Comparison of ENCODE assay signal across 8 cellular contexts in genomic region chr1:67686272-67687197, GRCh38. TPM values are rescaled to one million over a fixed set of nuclear protein-coding genes. Genes with fewer than 3 reads are reported as not detected.
DNase-seq lines count a peak whose midpoint lies in the region; ATAC-seq and TF ChIP-seq lines count a peak whose summit lies in the region.

No MANE protein-coding gene starts in this region.

- no peaks in the 10 kb centered on the region for H3K9me2 ChIP-seq in OCI-LY1 (ENCODE audit: low read depth, low read length)

- H3K27me3 Mint-ChIP-seq in stimulated activated memory B cell treated with anti-CD40 and anti-IgM and Interleukin-4, amounts not matched to agents 10 μg/mL and 1 μg/mL and 100 μg/mL, for 72 hours, result no peaks in the 10 kb centered on the region

- peaks cover 23% of the 10 kb centered on the region for H3K79me2 ChIP-seq in OCI-LY1 (ENCODE audit: insufficient read depth, low read length)

- H3K4me3 Mint-ChIP-seq in stimulated activated memory B cell treated with anti-CD40 and anti-IgM and Interleukin-4, amounts not matched to agents 10 μg/mL and 1 μg/mL and 100 μg/mL, for 72 hours, result peak overlapping the region; percentile 90

- ATAC-seq in GM21423 (IDR thresholded peaks at IDR 0.05; ENCODE audit: unreplicated experiment), result peak; percentile 19
- ATAC-seq in stimulated activated memory B cell treated with anti-CD40 and anti-IgM and Interleukin-4, amounts not matched to agents 10 μg/mL and 1 μg/mL and 100 μg/mL, for 72 hours, result peak; percentile 1

- H3K4me2 ChIP-seq in OCI-LY1 (ENCODE audit: low read length), result peak overlapping the region; percentile 86

- peaks cover 21% of the 10 kb centered on the region for H3F3A ChIP-seq in OCI-LY1 (ENCODE audit: insufficient read depth, low read length)

- H3K36me3 ChIP-seq in HUES48 (ENCODE audit: control insufficient read depth, insufficient read depth, low read length) (peaks cover 19% of the 10 kb centered on the region), OCI-LY1 (ENCODE audit: insufficient read depth, low read length) (peaks cover 56% of the 10 kb centered on the region)

- H3K27ac ChIP-seq in HUES48 (ENCODE audit: low read depth, low read length) (peak overlapping the region; percentile 91), OCI-LY1 (ENCODE audit: low read depth, low read length, poor library complexity, severe bottlenecking) (peak overlapping the region; percentile 82)

- H3K27ac Mint-ChIP-seq in stimulated activated memory B cell treated with anti-CD40 and anti-IgM and Interleukin-4, amounts not matched to agents 10 μg/mL and 1 μg/mL and 100 μg/mL, for 72 hours, result peak overlapping the region; percentile 78

- H3K4me1 ChIP-seq in HUES48 (ENCODE audit: control insufficient read depth, insufficient read depth, low read length), result peaks cover 15% of the 10 kb centered on the region; the same call in 1 of the 2 replicates
- peaks cover 57% of the 10 kb centered on the region for H3K4me1 ChIP-seq in OCI-LY1 (ENCODE audit: insufficient read depth, low read length, severe bottlenecking)

- H3K36me3 Mint-ChIP-seq in stimulated activated memory B cell treated with anti-CD40 and anti-IgM and Interleukin-4, amounts not matched to agents 10 μg/mL and 1 μg/mL and 100 μg/mL, for 72 hours, result peaks cover 12% of the 10 kb centered on the region

- peak; percentile 75 for DNase-seq in D341Med (ENCODE audit: low spot score)
- DNase-seq in activated T-cell treated with anti-CD3 and anti-CD28 coated beads for 4 hours, result peak; percentile 26
- peak; percentile 85 for DNase-seq in epithelial cell of proximal tubule (ENCODE audit: low read depth)
- peak; percentile 84 for DNase-seq in mucosa of gallbladder (ENCODE audit: low spot score)

- H3K9me3 ChIP-seq in HUES48 (ENCODE audit: control insufficient read depth, insufficient read depth, low read length) (no peaks in the 10 kb centered on the region), OCI-LY1 (ENCODE audit: low read length) (no peaks in the 10 kb centered on the region)

- TF ChIP-seq CTCF in OCI-LY1 (IDR thresholded peaks at IDR 0.05; ENCODE audit: low read length) (no peak), epithelial cell of proximal tubule (conservative IDR thresholded peaks at IDR 0.05; ENCODE audit: low read depth, low read length) (no peak)

- peak overlapping the region; percentile 85 for H3K9ac ChIP-seq in HUES48 (ENCODE audit: low read depth, low read length)
- peak overlapping the region; percentile 97 for H3K9ac ChIP-seq in OCI-LY1 (ENCODE audit: low read length)

- H4K20me1 ChIP-seq in OCI-LY1 (ENCODE audit: insufficient read depth, low read length), result no peaks in the 10 kb centered on the region

- H3K4me1 Mint-ChIP-seq in stimulated activated memory B cell treated with anti-CD40 and anti-IgM and Interleukin-4, amounts not matched to agents 10 μg/mL and 1 μg/mL and 100 μg/mL, for 72 hours, result peaks cover 25% of the 10 kb centered on the region

- H3K4me3 ChIP-seq in HUES48 (ENCODE audit: low read depth, low read length), result peak overlapping the region; percentile 98
- peak overlapping the region; percentile 91 for H3K4me3 ChIP-seq in OCI-LY1 (ENCODE audit: low read depth, low read length, poor library complexity, severe bottlenecking)
- H3K4me3 ChIP-seq in epithelial cell of proximal tubule (ENCODE audit: low read depth, low read length), result peak overlapping the region; percentile 95

- no peak overlapping the region for H2AFZ ChIP-seq in OCI-LY1 (ENCODE audit: low read length)

- no peaks in the 10 kb centered on the region for H3K9me3 Mint-ChIP-seq in stimulated activated memory B cell treated with anti-CD40 and anti-IgM and Interleukin-4, amounts not matched to agents 10 μg/mL and 1 μg/mL and 100 μg/mL, for 72 hours

- H3K27me3 ChIP-seq in HUES48 (ENCODE audit: control insufficient read depth, insufficient read depth, low read length) (no peaks in the 10 kb centered on the region), OCI-LY1 (ENCODE audit: insufficient read depth, low read length) (no peaks in the 10 kb centered on the region)

RNA-seq across cellular contexts. Expression of gene GADD45A, which starts 1.5 kb away (rescaled TPM):
- total RNA-seq in epithelial cell of proximal tubule (67.3 and 151 TPM in 2 replicates), mucosa of gallbladder (60.9 TPM)

Comparison
In these comparisons a context has a peak if more than half of its experiments do, and no peak if none do; other contexts are left out.
1. Peak in every context shown above with its lines: DNase-seq, ATAC-seq, H3K4me3 ChIP-seq and H3K27ac ChIP-seq.
2. DNase-seq: peak in every context shown above with its lines; median percentile 85 in epithelial cell of proximal tubule; 84 in mucosa of gallbladder; 75 in D341Med; 26 in activated T-cell treated with anti-CD3 and anti-CD28 coated beads for 4 hours.